Comparison of ENCODE assay signal across 10 cellular contexts in the genomic region with DNA sequence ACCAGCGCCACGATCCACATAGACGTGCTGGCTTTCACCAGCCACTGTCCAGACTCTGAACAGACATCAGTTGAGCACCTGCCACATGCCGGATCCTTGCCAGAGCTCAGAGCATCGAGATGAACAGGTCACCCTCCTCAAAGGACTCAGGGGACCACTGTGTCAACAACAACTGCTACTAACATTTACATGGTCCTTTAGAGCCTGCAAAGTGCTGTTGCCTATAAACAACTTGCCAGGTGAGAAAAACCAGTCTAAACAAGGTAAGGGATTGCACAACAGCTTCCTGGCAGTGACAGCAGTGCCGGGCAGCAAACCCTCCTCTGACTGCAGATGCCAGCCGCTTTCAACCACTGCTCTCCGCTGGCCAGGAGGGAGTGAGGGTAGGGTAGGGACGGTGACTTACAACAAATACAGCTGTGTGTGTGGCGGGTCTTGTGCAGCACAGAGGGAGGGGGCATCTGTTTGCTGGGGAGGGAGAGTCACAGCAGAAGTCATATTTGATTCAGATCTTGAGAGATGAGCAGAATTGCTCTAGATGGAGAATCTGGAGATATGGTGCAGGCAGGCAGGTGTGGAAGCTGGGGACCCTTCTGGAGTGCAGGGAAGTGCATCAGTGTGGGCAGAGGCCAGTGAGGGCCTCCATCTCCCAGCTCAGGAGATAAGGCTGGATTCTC. TPM values are rescaled to one million over a fixed set of nuclear protein-coding genes. Genes with fewer than 3 reads are reported as not detected.
DNase-seq lines count a peak whose midpoint lies in the region; ATAC-seq and TF ChIP-seq lines count a peak whose summit lies in the region.
"Had no signal": no experiment of that assay in that cellular context is flagged by ENCODE, and none has a peak within 500 bp of the region (broad histone marks: within the 10 kb centered on the region; RNA-seq: fewer than 3 reads in every experiment).

No MANE protein-coding gene starts in this region.

- POLR2A ChIA-PET in WTC11 (lab: Charles Lee), result interaction anchor here (0.9 kb wide), 1 partner anchor 13 kb away, joined by 3 read pairs; no protein-coding TSS in a partner anchor

- H3K4me3 Mint-ChIP-seq in WTC11, result no peak overlapping the region
- H3K4me3 Mint-ChIP-seq: activated T-helper 17 cell treated with anti-CD3 and anti-CD28 coated beads, Interleukin-2, amount 50 U/mL, for 72 hours; CD14-positive monocyte had no signal

- peaks cover 2 to 16% (median 8%) of the 10 kb centered on the region in 4 donors for H3K4me1 ChIP-seq in liver (ENCODE audit: control insufficient read depth in 4 of 4, insufficient read depth in 4 of 4, low read length in 3 of 4)
- H3K4me1 ChIP-seq in tibial nerve, result no peaks in the 10 kb centered on the region

- CTCF ChIA-PET in WTC11 (lab: Charles Lee), result interaction anchor here (1.2 to 1.7 kb wide), 4 partner anchors 73 to 230 kb away, joined by 3 to 7 read pairs (median 4); no protein-coding TSS in a partner anchor

- H3K27me3 ChIP-seq in liver (ENCODE audit: control insufficient read depth in 4 of 4, insufficient read depth in 4 of 4, low read length in 3 of 4), result no peaks in the 10 kb centered on the region
- H3K27me3 ChIP-seq in tibial nerve, result no peaks in the 10 kb centered on the region

- H3K36me3 ChIP-seq in liver (ENCODE audit: control insufficient read depth in 4 of 4, insufficient read depth in 3 of 4, low read depth in 1 of 4, low read length in 3 of 4), result peaks cover 0 to 6% (median 5%) of the 10 kb centered on the region in 4 donors
- H3K36me3 ChIP-seq in tibial nerve, result peaks cover 0 to 10% (median 0%) of the 10 kb centered on the region in 3 donors

- TF ChIP-seq RAD21 in liver (IDR thresholded peaks at IDR 0.05), result peak; percentile 63 to 67

- no peak for TF ChIP-seq EP300 in tibial nerve (IDR thresholded peaks at IDR 0.05)

- H3K27me3 Mint-ChIP-seq in WTC11 (ENCODE audit: low read depth), result no peaks in the 10 kb centered on the region
- H3K27me3 Mint-ChIP-seq: activated T-helper 17 cell treated with anti-CD3 and anti-CD28 coated beads, Interleukin-2, amount 50 U/mL, for 72 hours had no signal

- peak overlapping the region; percentile 7; the same call in 1 of the 2 replicates for H3K27ac ChIP-seq in C4-2B
- peak overlapping the region; percentile 52 to 88 for H3K27ac ChIP-seq in liver (ENCODE audit: low read depth in 1 of 2, low read length in 2 of 2)
- H3K27ac ChIP-seq in tibial nerve, result no peak overlapping the region

- H3K27ac Mint-ChIP-seq in WTC11, result 0 out of 2 replicates have a peak overlapping the region, but pooled peaks have one; percentile 17
- H3K27ac Mint-ChIP-seq: activated T-helper 17 cell treated with anti-CD3 and anti-CD28 coated beads, Interleukin-2, amount 50 U/mL, for 72 hours had no signal

- TF ChIP-seq CTCF in C4-2B (conservative IDR thresholded peaks at IDR 0.05) (no peak), WTC11 (IDR thresholded peaks at IDR 0.05) (no peak), liver (IDR thresholded peaks at IDR 0.05; ENCODE audit: low read depth, low read length, missing input control) (peak; percentile 3), tibial nerve (IDR thresholded peaks at IDR 0.05) (no peak)

- H3K9ac ChIP-seq in liver (ENCODE audit: low read depth in 1 of 2, low read length in 2 of 2), result no peak overlapping the region

- DNase-seq in NCI-H187 (lab: John Stamatoyannopoulos, UW), result peak; percentile 47 to 78
- DNase-seq in WTC11 (ENCODE audit: low spot score), result no peak
- no peak for DNase-seq in KG1 (lab: John Stamatoyannopoulos, UW)
- DNase-seq in tibial nerve (ENCODE audit: low spot score in 2 of 2), result no peak
- no peak for DNase-seq in OCI-M1 (lab: John Stamatoyannopoulos, UW)

- no peak overlapping the region for H3K4me3 ChIP-seq in liver (ENCODE audit: low read depth in 1 of 3, low read length in 3 of 3)
- no peak overlapping the region for H3K4me3 ChIP-seq in tibial nerve

- H3K36me3 Mint-ChIP-seq in WTC11, result no peaks in the 10 kb centered on the region

- H3K9me3 ChIP-seq in liver (ENCODE audit: control insufficient read depth in 4 of 4, low read length in 3 of 4), result no peaks in the 10 kb centered on the region
- no peaks in the 10 kb centered on the region for H3K9me3 ChIP-seq in tibial nerve

- H3K4me1 Mint-ChIP-seq in WTC11, result peaks cover 24% of the 10 kb centered on the region
- H3K4me1 Mint-ChIP-seq: activated T-helper 17 cell treated with anti-CD3 and anti-CD28 coated beads, Interleukin-2, amount 50 U/mL, for 72 hours; CD14-positive monocyte had no signal

- TF ChIP-seq POLR2A in tibial nerve (IDR thresholded peaks at IDR 0.05), result no peak

- peaks cover 7% of the 10 kb centered on the region for H3K9me3 Mint-ChIP-seq in WTC11
- H3K9me3 Mint-ChIP-seq: activated T-helper 17 cell treated with anti-CD3 and anti-CD28 coated beads, Interleukin-2, amount 50 U/mL, for 72 hours had no signal

- ATAC-seq in WTC11 (no peak; the same call in 1 of the 2 replicates), GM19452 (IDR thresholded peaks at IDR 0.05; ENCODE audit: unreplicated experiment) (no peak)
- ATAC-seq: activated T-helper 17 cell treated with anti-CD3 and anti-CD28 coated beads, Interleukin-2, amount 50 U/mL, for 72 hours had no signal

- 27% methylated on average over 10 of the region's 10 CpGs for WGBS in liver
- WGBS in tibial nerve, 2 donors, result 53 to 62% methylated on average over 10 of the region's 10 CpGs

TF ChIP-seq in WTC11, 78 proteins besides CTCF, POLR2A, EP300 and RAD21 (continues in another document):
- TF ChIP-seq, protein P1, sequence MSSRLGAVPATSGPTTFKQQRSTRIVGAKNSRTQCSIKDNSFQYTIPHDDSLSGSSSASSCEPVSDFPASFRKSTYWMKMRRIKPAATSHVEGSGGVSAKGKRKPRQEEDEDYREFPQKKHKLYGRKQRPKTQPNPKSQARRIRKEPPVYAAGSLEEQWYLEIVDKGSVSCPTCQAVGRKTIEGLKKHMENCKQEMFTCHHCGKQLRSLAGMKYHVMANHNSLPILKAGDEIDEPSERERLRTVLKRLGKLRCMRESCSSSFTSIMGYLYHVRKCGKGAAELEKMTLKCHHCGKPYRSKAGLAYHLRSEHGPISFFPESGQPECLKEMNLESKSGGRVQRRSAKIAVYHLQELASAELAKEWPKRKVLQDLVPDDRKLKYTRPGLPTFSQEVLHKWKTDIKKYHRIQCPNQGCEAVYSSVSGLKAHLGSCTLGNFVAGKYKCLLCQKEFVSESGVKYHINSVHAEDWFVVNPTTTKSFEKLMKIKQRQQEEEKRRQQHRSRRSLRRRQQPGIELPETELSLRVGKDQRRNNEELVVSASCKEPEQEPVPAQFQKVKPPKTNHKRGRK (CRISPR knock-in tag; IDR thresholded peaks at IDR 0.05; ENCODE audit: borderline replicate concordance), result no peak
- TF ChIP-seq ETV6 (CRISPR knock-in tag; IDR thresholded peaks at IDR 0.05), result no peak
- no peak for TF ChIP-seq ATF1 (CRISPR knock-in tag; IDR thresholded peaks at IDR 0.05)
- TF ChIP-seq MLX (CRISPR knock-in tag; IDR thresholded peaks at IDR 0.05), result no peak
- TF ChIP-seq OVOL2 (CRISPR knock-in tag; IDR thresholded peaks at IDR 0.05; ENCODE audit: borderline replicate concordance), result no peak
- TF ChIP-seq SMAD4 (CRISPR knock-in tag; IDR thresholded peaks at IDR 0.05), result no peak
- TF ChIP-seq ZNF138 (CRISPR knock-in tag; conservative IDR thresholded peaks at IDR 0.05), result no peak

TF ChIP-seq in liver, 16 proteins besides CTCF, POLR2A, EP300 and RAD21 (continues in another document):
- TF ChIP-seq GABPA (IDR thresholded peaks at IDR 0.05 in 1 of 2, conservative IDR thresholded peaks at IDR 0.05 in 1 of 2), result no peak
- TF ChIP-seq FOXA1 (IDR thresholded peaks at IDR 0.05), result peak; percentile 14
- no peak for TF ChIP-seq HNF4G (IDR thresholded peaks at IDR 0.05)
- peak in 1 of 2 donors; percentile 59 for TF ChIP-seq JUND (IDR thresholded peaks at IDR 0.05)
- peak; percentile 76 for TF ChIP-seq SP1 (IDR thresholded peaks at IDR 0.05)
- peak; percentile 46 to 71 for TF ChIP-seq RXRA (IDR thresholded peaks at IDR 0.05)
- TF ChIP-seq FOXA2 (IDR thresholded peaks at IDR 0.05), result peak; percentile 69
- TF ChIP-seq ZBTB33 (IDR thresholded peaks at IDR 0.05), result peak; percentile 49
- no peak for TF ChIP-seq ATF3 (IDR thresholded peaks at IDR 0.05)
- TF ChIP-seq, protein P2, sequence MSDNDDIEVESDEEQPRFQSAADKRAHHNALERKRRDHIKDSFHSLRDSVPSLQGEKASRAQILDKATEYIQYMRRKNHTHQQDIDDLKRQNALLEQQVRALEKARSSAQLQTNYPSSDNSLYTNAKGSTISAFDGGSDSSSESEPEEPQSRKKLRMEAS (IDR thresholded peaks at IDR 0.05), result peak; percentile 61
- TF ChIP-seq TAF1 (conservative IDR thresholded peaks at IDR 0.05), result no peak
- peak; percentile 49 for TF ChIP-seq YY1 (IDR thresholded peaks at IDR 0.05)
- peak; percentile 28 to 60 for TF ChIP-seq HNF4A (conservative IDR thresholded peaks at IDR 0.05)
- no peak for TF ChIP-seq EGR1 (IDR thresholded peaks at IDR 0.05; ENCODE audit: low read depth in 2 of 2)

RNA-seq across cellular contexts. Expression of gene RHEB, which starts 32.8 kb away (rescaled TPM):
- total RNA-seq in WTC11 (2021) (126 to 133 TPM (median 127 TPM) in 3 replicates), liver (10 to 100 TPM; 29.5 to 31.6 TPM), tibial nerve (100 to 1,000 TPM in 3 of 4 donors, 10 to 100 TPM in 1; 95.4 to 128 (median 103) TPM)
- polyA plus RNA-seq in liver, result 10 to 100 TPM; 41.4 to 59.0 TPM

Comparison
In these comparisons a context has a peak if more than half of its experiments do, and no peak if none do; other contexts are left out.
1. H3K27ac ChIP-seq: peak in C4-2B (single experiment) and liver (2 of 2); none in tibial nerve (0 of 4).
2. DNase-seq: peak in NCI-H187 (2 of 2); none in WTC11 (single experiment), KG1 (single experiment), tibial nerve (0 of 2) and OCI-M1 (single experiment).